ENCODE assay signal across 1 cellular context in the genomic region with DNA sequence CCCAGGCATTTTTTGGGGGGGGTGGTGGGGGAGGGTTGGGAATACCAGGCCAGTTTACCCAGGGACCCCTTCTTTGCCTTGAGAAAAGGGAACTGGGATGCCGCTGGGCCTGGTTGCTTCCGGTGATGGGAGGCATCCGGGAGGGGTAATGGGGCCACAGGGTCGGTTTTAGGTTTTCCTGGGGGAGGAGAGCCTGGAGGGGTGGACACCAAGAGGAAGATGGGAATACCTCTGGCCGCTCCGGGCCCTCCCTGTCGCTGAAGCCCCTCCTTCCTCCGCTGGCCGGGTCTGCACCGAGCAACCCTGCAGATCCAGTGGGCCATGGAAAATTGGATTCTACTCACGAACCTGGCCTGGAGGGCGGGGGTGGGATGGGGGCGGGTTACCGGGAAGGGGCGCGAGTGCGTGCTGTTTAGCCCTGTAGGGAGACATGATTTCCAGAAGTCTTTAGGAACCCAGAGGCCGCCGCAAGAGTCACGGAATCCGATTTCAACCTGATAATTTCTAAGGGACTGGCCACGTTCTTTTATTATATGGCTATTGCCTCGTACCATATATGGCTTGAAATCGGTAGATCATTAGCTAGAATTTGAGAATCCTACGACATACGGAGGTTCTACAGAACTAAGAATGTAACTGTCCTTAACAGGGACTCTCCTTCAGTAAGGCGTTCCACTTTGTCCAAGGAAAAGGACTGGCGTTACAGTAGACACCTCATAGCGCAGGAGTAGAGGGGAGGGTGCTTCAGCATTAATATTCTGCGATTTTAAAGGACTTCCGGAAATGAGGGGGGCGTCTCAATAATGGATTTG.
TF ChIP-seq lines count a peak whose summit lies in the region.

No MANE protein-coding gene starts in this region.

TF ChIP-seq in K562, 482 proteins besides CTCF, POLR2A, EP300 and RAD21 (continued from another document):
- TF ChIP-seq ESRRB (CRISPR knock-in tag; IDR thresholded peaks at IDR 0.05; ENCODE audit: borderline replicate concordance), result no peak
